ENCODE assay signal across 8 cellular contexts in the genomic region with DNA sequence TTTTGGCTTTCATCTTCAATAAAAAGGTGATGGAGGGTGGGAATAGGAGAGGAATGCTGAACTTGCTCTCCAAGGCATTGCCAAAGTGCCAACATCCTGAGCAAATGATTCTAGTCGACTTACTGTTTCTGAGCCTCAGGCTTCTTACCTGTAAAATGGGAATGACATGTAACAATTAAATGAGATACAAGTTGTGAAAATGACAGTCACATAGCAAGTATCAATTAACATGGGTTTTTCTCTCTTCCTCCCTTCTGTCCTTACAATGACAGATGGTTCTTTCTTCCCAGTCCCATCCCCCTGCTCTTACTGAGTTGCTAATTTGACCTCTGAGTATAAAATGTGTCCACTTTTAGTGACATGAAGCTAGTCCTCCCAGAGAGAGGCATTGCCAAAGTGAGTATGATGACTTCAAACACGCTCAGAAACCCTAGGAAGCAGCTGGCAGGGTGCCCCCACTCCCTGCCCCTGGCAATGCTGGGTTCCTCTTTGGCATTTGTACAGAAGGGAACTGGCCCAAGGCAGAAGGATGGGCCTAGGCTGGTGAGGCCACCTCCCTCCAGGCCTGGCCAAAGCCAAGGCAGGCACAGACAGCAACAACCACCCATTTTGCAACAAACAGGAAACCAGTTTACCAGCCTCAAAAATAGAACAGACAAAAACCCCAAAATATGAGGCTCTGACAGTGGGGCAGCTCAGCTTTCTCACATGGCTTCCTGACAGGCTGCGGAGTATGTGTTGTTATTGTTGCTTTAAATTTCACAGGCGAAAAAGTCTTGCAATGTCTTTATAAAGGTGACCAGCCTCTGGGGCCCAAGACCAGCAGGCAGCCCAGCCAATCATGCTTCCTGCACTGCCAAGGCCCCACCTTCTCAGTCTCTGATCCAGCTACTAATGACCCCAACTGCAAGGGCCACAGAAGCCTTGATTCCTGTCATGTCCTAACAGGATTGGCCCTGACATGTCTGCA.
DNase-seq lines count a peak whose midpoint lies in the region; ATAC-seq, FAIRE-seq and TF ChIP-seq lines count a peak whose summit lies in the region.

No MANE protein-coding gene starts in this region.

- H3K4me1 ChIP-seq in ascending aorta (peaks cover 3 to 9% of the 10 kb centered on the region in 2 donors), mucosa of descending colon (ENCODE audit: low read depth) (no peaks in the 10 kb centered on the region), Karpas-422 (ENCODE audit: low read length) (peaks cover 16% of the 10 kb centered on the region)

- H3K36me3 ChIP-seq in MG63 (no peaks in the 10 kb centered on the region), ascending aorta (no peaks in the 10 kb centered on the region), mucosa of descending colon (ENCODE audit: low read depth) (no peaks in the 10 kb centered on the region), Karpas-422 (ENCODE audit: insufficient read depth, low read length) (no peaks in the 10 kb centered on the region)

- H3K27me3 ChIP-seq in MG63, result no peaks in the 10 kb centered on the region
- H3K27me3 ChIP-seq in ascending aorta, result no peaks in the 10 kb centered on the region
- no peaks in the 10 kb centered on the region for H3K27me3 ChIP-seq in Karpas-422 (ENCODE audit: low read length)

- intact Hi-C loops in ascending aorta (cut with DNase I), result no loop called here
- intact Hi-C loops in mucosa of descending colon (cut with DNase I, micrococcal nuclease), result no loop called here

- DNase-seq in MG63 (peak; percentile 81), ascending aorta (ENCODE audit: low spot score in 2 of 2) (peak; percentile 55 to 82), mucosa of descending colon (peak in 2 of 3 donors; percentile 33 to 42), D721Med (ENCODE audit: insufficient read length, low spot score) (no peak), cortex of kidney (lab: John Stamatoyannopoulos, UW) (no peak), Karpas-422 (no peak)

- H3K4me2 ChIP-seq in Karpas-422 (ENCODE audit: low read depth, low read length, poor library complexity, severe bottlenecking), result no peak overlapping the region

- H2AFZ ChIP-seq in Karpas-422 (ENCODE audit: low read length), result no peak overlapping the region

- H3K27ac ChIP-seq in ascending aorta (peak overlapping the region in 1 of 2 donors; percentile 12), Karpas-422 (ENCODE audit: low read length) (no peak overlapping the region)

- no peak overlapping the region for H3K4me3 ChIP-seq in MG63
- H3K4me3 ChIP-seq in ascending aorta, result no peak overlapping the region
- H3K4me3 ChIP-seq in mucosa of descending colon, result no peak overlapping the region
- no peak overlapping the region for H3K4me3 ChIP-seq in Karpas-422 (ENCODE audit: low read length)

- ATAC-seq in GM19467 (IDR thresholded peaks at IDR 0.05; ENCODE audit: unreplicated experiment) (peak; percentile 36), mucosa of descending colon (peak; percentile 60), GM21360 (IDR thresholded peaks at IDR 0.05; ENCODE audit: unreplicated experiment) (no peak)

- no peaks in the 10 kb centered on the region for H3K9me2 ChIP-seq in Karpas-422 (replicated peaks; ENCODE audit: insufficient read depth, low read length)

- TF ChIP-seq CTCF in ascending aorta (IDR thresholded peaks at IDR 0.05) (no peak), mucosa of descending colon (IDR thresholded peaks at IDR 0.05) (no peak), D721Med (IDR thresholded peaks at IDR 0.05; ENCODE audit: insufficient read depth, missing control alignments) (no peak)

- H3K9me3 ChIP-seq in MG63 (no peaks in the 10 kb centered on the region), ascending aorta (no peaks in the 10 kb centered on the region), mucosa of descending colon (no peaks in the 10 kb centered on the region), Karpas-422 (ENCODE audit: low read length) (no peaks in the 10 kb centered on the region)

- no peaks in the 10 kb centered on the region for H3K79me2 ChIP-seq in Karpas-422 (ENCODE audit: low read length)

- no peak overlapping the region for H3K9ac ChIP-seq in Karpas-422 (ENCODE audit: low read length)

- H4K20me1 ChIP-seq in Karpas-422 (ENCODE audit: insufficient read depth, low read depth, low read length), result no peaks in the 10 kb centered on the region

- no peak for FAIRE-seq in D721Med (lab: Jason Lieb, UNC)

Comparison
In these comparisons a context has a peak if more than half of its experiments do, and no peak if none do; other contexts are left out.
1. DNase-seq: peak in MG63 (single experiment), ascending aorta (2 of 2) and mucosa of descending colon (2 of 3); none in D721Med (single experiment), cortex of kidney (single experiment) and Karpas-422 (single experiment).